Comparison of ENCODE assay signal across 8 cellular contexts in genomic region chr2:227870710-227871374, GRCh38. TPM values are rescaled to one million over a fixed set of nuclear protein-coding genes. Genes with fewer than 3 reads are reported as not detected.
DNase-seq lines count a peak whose midpoint lies in the region; ATAC-seq, FAIRE-seq and TF ChIP-seq lines count a peak whose summit lies in the region.

No MANE protein-coding gene starts in this region.

- H3K27ac ChIP-seq in A549 = peak overlapping the region; percentile 83 to 93
- no peak overlapping the region for H3K27ac ChIP-seq in right lobe of liver

- TF ChIP-seq RAD21 in A549 (conservative IDR thresholded peaks at IDR 0.05 in 1 of 2, IDR thresholded peaks at IDR 0.05 in 1 of 2) = peak in 1 of 2 experiments; percentile 4; a peak in 1 of 5 replicates

- ATAC-seq in A549 = peak; percentile 85 to 93
- no peak for ATAC-seq in right lobe of liver
- ATAC-seq in GM19324 (IDR thresholded peaks at IDR 0.05; ENCODE audit: low FRiP score, unreplicated experiment) = no peak

- TF ChIP-seq CTCF in A549 (IDR thresholded peaks at IDR 0.05) = no peak
- TF ChIP-seq CTCF in right lobe of liver (IDR thresholded peaks at IDR 0.05) = no peak

- H3K4me2 ChIP-seq in A549 = peak overlapping the region; percentile 44

- no peaks in the 10 kb centered on the region for H3K9me3 ChIP-seq in A549
- H3K9me3 ChIP-seq in right lobe of liver = no peaks in the 10 kb centered on the region

- DNase-seq in A549 (ENCODE audit: low read depth in 1 of 2, low spot score in 1 of 2) = peak; percentile 59 to 74
- peak; percentile 69 for DNase-seq in HS-27A (ENCODE audit: low read depth)
- DNase-seq in dermis blood vessel endothelial cell = peak; percentile 71
- no peak for DNase-seq in right lobe of liver
- no peak for DNase-seq in HUDEP-2 (lab: John Stamatoyannopoulos, UW; ENCODE audit: unreplicated experiment in 76 of 76)
- no peak for DNase-seq in anterior cingulate cortex (lab: John Stamatoyannopoulos, UW)
- no peak for DNase-seq in activated CD4-positive, alpha-beta T cell treated with anti-CD3 and anti-CD28 coated beads, Interleukin-2, amount 50 U/mL, for 48 hours

- TF ChIP-seq POLR2A in A549 (IDR thresholded peaks at IDR 0.05; ENCODE audit: low read length) (no peak), right lobe of liver (IDR thresholded peaks at IDR 0.05) (no peak)

- CTCF ChIA-PET in A549 (lab: Yijun Ruan, JAX) = interaction anchor here (1.3 to 11.6 kb wide), 3 partner anchors 9 to 213 kb away, joined by 3 to 68 read pairs (median 3); no protein-coding TSS in a partner anchor

- WGBS in A549 (ENCODE audit: missing lambda C conversion rate) = 38% methylated on average over 13 of the region's 13 CpGs
- 56% methylated on average over 9 of the region's 13 CpGs for whole genome bisulfite sequencing in right lobe of liver (ENCODE audit: insufficient coverage, low coverage, low lambda C conversion rate, missing lambda C conversion rate)

- FAIRE-seq in A549 (lab: Jason Lieb, UNC) = peak; percentile 18

- peaks cover 32% of the 10 kb centered on the region for H3K4me1 ChIP-seq in A549
- peaks cover 0 to 8% (median 0%) of the 10 kb centered on the region in 4 donors for H3K4me1 ChIP-seq in right lobe of liver

- H3K27me3 ChIP-seq in right lobe of liver = peaks cover 0 to 9% of the 10 kb centered on the region in 2 donors

- peak; percentile 19 to 67; a peak in 2 of 5 replicates for TF ChIP-seq EP300 in A549 (IDR thresholded peaks at IDR 0.05)

- POLR2A ChIA-PET in A549 (lab: Yijun Ruan, JAX) = interaction anchor here (0.6 kb wide), 1 partner anchor 303 kb away, joined by 4 read pairs; no protein-coding TSS in a partner anchor

- no peaks in the 10 kb centered on the region for H3K36me3 ChIP-seq in right lobe of liver

- H3K4me3 ChIP-seq in A549 = no peak overlapping the region
- H3K4me3 ChIP-seq in right lobe of liver = peak overlapping the region in 2 of 3 donors; percentile 14 to 34

- intact Hi-C loops in right lobe of liver (cut with DNase I) = no loop called here

TF ChIP-seq in A549, 52 proteins besides CTCF, POLR2A, EP300 and RAD21:
- TF ChIP-seq CBX2 (IDR thresholded peaks at IDR 0.05; ENCODE audit: borderline replicate concordance, low read depth) (no peak), HMGXB4 (CRISPR knock-in tag; IDR thresholded peaks at IDR 0.05; ENCODE audit: borderline replicate concordance) (no peak), GATA3 (IDR thresholded peaks at IDR 0.05; ENCODE audit: borderline replicate concordance) (peak; percentile 75; the same call in 1 of the 2 replicates), HEYL (CRISPR knock-in tag; IDR thresholded peaks at IDR 0.05) (no peak), JUNB (IDR thresholded peaks at IDR 0.05) (peak; percentile 78), CHD2 (IDR thresholded peaks at IDR 0.05; ENCODE audit: low read length, partially characterized antibody) (no peak), CBX8 (IDR thresholded peaks at IDR 0.05) (no peak), FOSL2 (IDR thresholded peaks at IDR 0.05) (peak; percentile 50; the same call in 1 of the 2 replicates), FOSL2 (CRISPR knock-in tag; IDR thresholded peaks at IDR 0.05) (peak; percentile 82), REST (IDR thresholded peaks at IDR 0.05) (no peak), ZC3H11A (IDR thresholded peaks at IDR 0.05) (no peak), MAX (IDR thresholded peaks at IDR 0.05) (peak; percentile 94), JUN (IDR thresholded peaks at IDR 0.05) (peak in 1 of 2 experiments; percentile 68; a peak in 1 of 5 replicates), EHMT2 (IDR thresholded peaks at IDR 0.05; ENCODE audit: low read depth) (no peak)
- TF ChIP-seq, protein P1, sequence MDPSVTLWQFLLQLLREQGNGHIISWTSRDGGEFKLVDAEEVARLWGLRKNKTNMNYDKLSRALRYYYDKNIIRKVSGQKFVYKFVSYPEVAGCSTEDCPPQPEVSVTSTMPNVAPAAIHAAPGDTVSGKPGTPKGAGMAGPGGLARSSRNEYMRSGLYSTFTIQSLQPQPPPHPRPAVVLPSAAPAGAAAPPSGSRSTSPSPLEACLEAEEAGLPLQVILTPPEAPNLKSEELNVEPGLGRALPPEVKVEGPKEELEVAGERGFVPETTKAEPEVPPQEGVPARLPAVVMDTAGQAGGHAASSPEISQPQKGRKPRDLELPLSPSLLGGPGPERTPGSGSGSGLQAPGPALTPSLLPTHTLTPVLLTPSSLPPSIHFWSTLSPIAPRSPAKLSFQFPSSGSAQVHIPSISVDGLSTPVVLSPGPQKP (IDR thresholded peaks at IDR 0.05; ENCODE audit: low read depth, low read length) = no peak
- TF ChIP-seq, protein P2, sequence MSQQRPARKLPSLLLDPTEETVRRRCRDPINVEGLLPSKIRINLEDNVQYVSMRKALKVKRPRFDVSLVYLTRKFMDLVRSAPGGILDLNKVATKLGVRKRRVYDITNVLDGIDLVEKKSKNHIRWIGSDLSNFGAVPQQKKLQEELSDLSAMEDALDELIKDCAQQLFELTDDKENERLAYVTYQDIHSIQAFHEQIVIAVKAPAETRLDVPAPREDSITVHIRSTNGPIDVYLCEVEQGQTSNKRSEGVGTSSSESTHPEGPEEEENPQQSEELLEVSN (IDR thresholded peaks at IDR 0.05; ENCODE audit: borderline replicate concordance, low read depth) = peak; percentile 83
- TF ChIP-seq, protein P3, sequence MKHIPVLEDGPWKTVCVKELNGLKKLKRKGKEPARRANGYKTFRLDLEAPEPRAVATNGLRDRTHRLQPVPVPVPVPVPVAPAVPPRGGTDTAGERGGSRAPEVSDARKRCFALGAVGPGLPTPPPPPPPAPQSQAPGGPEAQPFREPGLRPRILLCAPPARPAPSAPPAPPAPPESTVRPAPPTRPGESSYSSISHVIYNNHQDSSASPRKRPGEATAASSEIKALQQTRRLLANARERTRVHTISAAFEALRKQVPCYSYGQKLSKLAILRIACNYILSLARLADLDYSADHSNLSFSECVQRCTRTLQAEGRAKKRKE (CRISPR knock-in tag; IDR thresholded peaks at IDR 0.05; ENCODE audit: low read depth) = peak; percentile 43; the same call in 1 of the 2 replicates

RNA-seq across cellular contexts. Expression of gene DAW1, which starts 0.6 kb away (rescaled TPM):
- 2.2 and 2.7 TPM in 2 replicates for polyA plus RNA-seq in A549 (2011; rRNA removed)
- polyA plus RNA-seq in A549 (2012; cell fraction: cytosol; rRNA removed) = 1.1 and 1.2 TPM in 2 replicates
- polyA plus RNA-seq in A549 (2012; cell fraction: nucleus; rRNA removed) = 0.54 and 0.56 TPM in 2 replicates
- polyA plus RNA-seq in A549 (2017; fragmentation: RNase III; extraction: RNeasy Plus Mini Kit Qiagen cat#74134 plus additional on column Dnase treatment) = 1.1 to 2.0 TPM (median 1.3 TPM) in 3 replicates
- polyA minus RNA-seq in A549 (2011; rRNA and poly(A)+ RNA removed) = 0.83 and 0.91 TPM in 2 replicates
- 0.51 TPM in 1 of 2 replicates, not detected in the other for total RNA-seq in dermis blood vessel endothelial cell
- not detected for total RNA-seq in right lobe of liver

RNA-seq across cellular contexts. Expression of gene CCL20, which starts 57.2 kb away (rescaled TPM):
- polyA plus RNA-seq in A549 (2011; rRNA removed) (3.4 and 6.5 TPM in 2 replicates), A549 (2017; fragmentation: RNase III; extraction: RNeasy Plus Mini Kit Qiagen cat#74134 plus additional on column Dnase treatment) (0.43 to 1.1 TPM (median 0.45 TPM) in 3 replicates)
- 0.57 and 1.3 TPM in 2 replicates for polyA plus RNA-seq in A549 (2012; cell fraction: cytosol; rRNA removed)
- 0.18 and 0.47 TPM in 2 replicates for polyA plus RNA-seq in A549 (2012; cell fraction: nucleus; rRNA removed)
- polyA minus RNA-seq in A549 (2011; rRNA and poly(A)+ RNA removed) = 1.8 and 2.7 TPM in 2 replicates
- total RNA-seq in dermis blood vessel endothelial cell (0.65 and 1.0 TPM in 2 replicates), right lobe of liver (100 to 1,000 TPM in 2 of 6 experiments, 10 to 100 TPM in 1, under 1 TPM in 1, not detected in 2; 0.88 to 111 (median 76.4) TPM)

Comparison
In these comparisons a context has a peak if more than half of its experiments do, and no peak if none do; other contexts are left out.
1. ATAC-seq: peak in A549 (2 of 2); none in right lobe of liver (0 of 4) and GM19324 (single experiment).
2. DNase-seq: peak in A549 (2 of 2), HS-27A (single experiment) and dermis blood vessel endothelial cell (single experiment); none in right lobe of liver (0 of 3), HUDEP-2 (0 of 76), anterior cingulate cortex (0 of 58) and activated CD4-positive, alpha-beta T cell treated with anti-CD3 and anti-CD28 coated beads, Interleukin-2, amount 50 U/mL, for 48 hours (0 of 2).
3. H3K27ac ChIP-seq: peak in A549 (2 of 2); none in right lobe of liver (0 of 3).